Comparison of ENCODE assay signal across 10 cellular contexts in the genomic region with DNA sequence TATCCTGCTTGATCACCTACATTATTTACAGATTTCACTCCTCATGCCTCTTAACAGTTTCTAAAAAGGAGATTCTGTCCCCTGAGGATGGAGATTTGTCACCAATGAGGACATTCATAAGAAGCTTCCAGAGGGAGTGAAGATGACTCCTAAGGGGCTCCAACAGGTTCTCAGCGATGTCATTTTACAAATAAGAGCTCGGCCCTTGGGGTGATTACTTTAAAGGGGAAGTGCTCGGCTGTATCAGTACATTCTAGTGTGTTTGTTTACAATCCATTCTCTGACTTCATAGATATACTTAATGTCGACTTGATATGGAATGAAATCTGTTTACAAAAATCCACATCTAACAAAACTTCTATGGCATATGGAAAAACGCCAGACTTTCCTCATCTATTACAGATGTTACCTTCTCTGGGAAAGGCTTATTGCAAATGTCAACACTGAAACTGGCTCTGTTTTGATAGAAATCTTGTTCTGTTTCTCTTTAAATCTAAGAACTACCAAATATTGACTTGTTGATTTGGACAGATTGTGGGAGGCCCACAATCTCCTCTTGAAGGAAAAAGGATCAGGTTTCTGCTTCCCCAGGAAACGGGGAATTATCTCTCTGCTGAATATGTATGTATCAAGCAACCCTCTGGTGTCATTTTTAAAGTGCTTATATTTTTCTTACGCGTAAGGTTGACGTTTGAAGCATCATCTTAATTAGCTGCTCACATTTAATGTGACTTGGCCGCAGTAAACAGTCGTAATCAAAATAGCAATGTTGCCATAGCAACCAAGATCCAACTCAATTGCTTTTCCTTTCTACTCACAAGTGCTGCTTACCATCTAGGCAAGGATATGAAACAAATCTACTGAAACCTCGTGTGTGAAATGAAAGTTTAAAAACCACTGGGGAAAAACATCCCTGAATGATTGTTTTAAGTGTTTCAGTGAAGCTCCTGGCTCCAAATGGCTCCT.
DNase-seq lines count a peak whose midpoint lies in the region; ATAC-seq and TF ChIP-seq lines count a peak whose summit lies in the region.
"Had no signal": no experiment of that assay in that cellular context is flagged by ENCODE, and none has a peak within 500 bp of the region (broad histone marks: within the 10 kb centered on the region; RNA-seq: fewer than 3 reads in every experiment).

No MANE protein-coding gene starts in this region.

- intact Hi-C loops in head of caudate nucleus (cut with DNase I), result no loop called here

- H3K4me3 Mint-ChIP-seq in brain (peak overlapping the region; percentile 17 to 71 (median 58)), nephron (peak overlapping the region in 2 of 3 experiments; percentile 7 to 55), endodermal cell (no peak overlapping the region)

- H3K4me3 ChIP-seq in endodermal cell (ENCODE audit: low read length), result no peak overlapping the region

- no peaks in the 10 kb centered on the region for H3K36me3 ChIP-seq in endodermal cell (ENCODE audit: control insufficient read depth, insufficient read depth, low read length)

- WGBS in endodermal cell (ENCODE audit: insufficient coverage in 1 of 2, insufficient read length in 1 of 2), 2 experiments, result 83 to 87% methylated on average over 9 to 12 of the region's 12 CpGs

- H3K4me1 Mint-ChIP-seq in brain (peaks cover 36% of the 10 kb centered on the region), nephron (peaks cover 41% of the 10 kb centered on the region), endodermal cell (peaks cover 13% of the 10 kb centered on the region)

- H3K27ac Mint-ChIP-seq in brain (peak overlapping the region; percentile 0 to 79 (median 76)), nephron (peak overlapping the region; percentile 16 to 59 (median 55)), endodermal cell (no peak overlapping the region)

- H3K9me3 Mint-ChIP-seq in brain, result peaks cover 0 to 6% (median 0%) of the 10 kb centered on the region in 5 experiments
- peaks cover 7% of the 10 kb centered on the region for H3K9me3 Mint-ChIP-seq in nephron
- no peaks in the 10 kb centered on the region for H3K9me3 Mint-ChIP-seq in endodermal cell

- no peak for TF ChIP-seq CTCF in brain (conservative IDR thresholded peaks at IDR 0.05)
- no peak for TF ChIP-seq CTCF in nephron (IDR thresholded peaks at IDR 0.05; ENCODE audit: unreplicated experiment in 3 of 3)
- TF ChIP-seq CTCF in endodermal cell (conservative IDR thresholded peaks at IDR 0.05), result no peak

- ATAC-seq in HG02588 (IDR thresholded peaks at IDR 0.05; ENCODE audit: unreplicated experiment), result no peak
- ATAC-seq: sciatic nerve had no signal

- no peaks in the 10 kb centered on the region for H3K27me3 ChIP-seq in endodermal cell (ENCODE audit: control insufficient read depth, insufficient read depth, low read length, poor library complexity, severe bottlenecking)

- H3K4me1 ChIP-seq in endodermal cell (ENCODE audit: control insufficient read depth, insufficient read depth, low read length), result no peaks in the 10 kb centered on the region

- H3K36me3 Mint-ChIP-seq in brain (peaks cover 3% of the 10 kb centered on the region), nephron (ENCODE audit: low read depth) (no peaks in the 10 kb centered on the region), endodermal cell (ENCODE audit: low read depth) (no peaks in the 10 kb centered on the region)

- no peaks in the 10 kb centered on the region for H3K9me3 ChIP-seq in endodermal cell (ENCODE audit: control insufficient read depth, low read length)

- no peak overlapping the region for H3K9ac ChIP-seq in endodermal cell (ENCODE audit: extremely low read depth, low read length, poor library complexity, severe bottlenecking)

- H3K27me3 Mint-ChIP-seq in brain (no peaks in the 10 kb centered on the region), nephron (ENCODE audit: low read depth) (no peaks in the 10 kb centered on the region), endodermal cell (ENCODE audit: insufficient read depth) (no peaks in the 10 kb centered on the region)

- DNase-seq in DMS53 (lab: John Stamatoyannopoulos, UW) (peak; percentile 62), NCI-H1436 treated with DMSO at 0.1 percent for 48 hours (lab: John Stamatoyannopoulos, UW) (peak; percentile 71), head of caudate nucleus (no peak), endodermal cell (no peak)
- no peak for DNase-seq in stimulated activated CD8-positive, alpha-beta memory T cell treated with anti-CD3 and anti-CD28 coated beads, Interleukin-4, amount 100 ng/mL, for 48 hours
- DNase-seq: NK-92 treated with Interleukin-12 subunit alpha and Interleukin-12 subunit beta, amount 100 ng/mL, for 24 hours had no signal

- no peak overlapping the region for H3K27ac ChIP-seq in endodermal cell (ENCODE audit: low read depth, low read length)

Comparison
In these comparisons a context has a peak if more than half of its experiments do, and no peak if none do; other contexts are left out.
1. DNase-seq: peak in DMS53 (single experiment) and NCI-H1436 treated with DMSO at 0.1 percent for 48 hours (single experiment); none in head of caudate nucleus (0 of 42), stimulated activated CD8-positive, alpha-beta memory T cell treated with anti-CD3 and anti-CD28 coated beads, Interleukin-4, amount 100 ng/mL, for 48 hours (single experiment) and endodermal cell (single experiment).